In genomic region chr9:14868772-14869583, GRCh38 we compare ENCODE assay signal across 1 cellular context.
TF ChIP-seq lines count a peak whose summit lies in the region.

No MANE protein-coding gene starts in this region.

TF ChIP-seq in HepG2, 621 proteins besides CTCF, POLR2A, EP300 and RAD21 (continued from another document and continues in another):
- no peak for TF ChIP-seq ZUFSP (CRISPR knock-in tag; IDR thresholded peaks at IDR 0.05; ENCODE audit: borderline replicate concordance)
- peak; percentile 73 for TF ChIP-seq PPARG (CRISPR knock-in tag; conservative IDR thresholded peaks at IDR 0.05)
- TF ChIP-seq HES4 (CRISPR knock-in tag; IDR thresholded peaks at IDR 0.05; ENCODE audit: borderline replicate concordance): no peak
- TF ChIP-seq SIN3A (IDR thresholded peaks at IDR 0.05; ENCODE audit: borderline replicate concordance, low read depth, low read length): no peak
- no peak for TF ChIP-seq DZIP1 (CRISPR knock-in tag; IDR thresholded peaks at IDR 0.05)
- TF ChIP-seq, protein P1, sequence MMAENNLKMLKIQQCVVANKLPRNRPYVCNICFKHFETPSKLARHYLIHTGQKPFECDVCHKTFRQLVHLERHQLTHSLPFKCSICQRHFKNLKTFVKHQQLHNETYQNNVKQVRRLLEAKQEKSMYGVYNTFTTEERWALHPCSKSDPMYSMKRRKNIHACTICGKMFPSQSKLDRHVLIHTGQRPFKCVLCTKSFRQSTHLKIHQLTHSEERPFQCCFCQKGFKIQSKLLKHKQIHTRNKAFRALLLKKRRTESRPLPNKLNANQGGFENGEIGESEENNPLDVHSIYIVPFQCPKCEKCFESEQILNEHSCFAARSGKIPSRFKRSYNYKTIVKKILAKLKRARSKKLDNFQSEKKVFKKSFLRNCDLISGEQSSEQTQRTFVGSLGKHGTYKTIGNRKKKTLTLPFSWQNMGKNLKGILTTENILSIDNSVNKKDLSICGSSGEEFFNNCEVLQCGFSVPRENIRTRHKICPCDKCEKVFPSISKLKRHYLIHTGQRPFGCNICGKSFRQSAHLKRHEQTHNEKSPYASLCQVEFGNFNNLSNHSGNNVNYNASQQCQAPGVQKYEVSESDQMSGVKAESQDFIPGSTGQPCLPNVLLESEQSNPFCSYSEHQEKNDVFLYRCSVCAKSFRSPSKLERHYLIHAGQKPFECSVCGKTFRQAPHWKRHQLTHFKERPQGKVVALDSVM (CRISPR knock-in tag; IDR thresholded peaks at IDR 0.05): no peak
- TF ChIP-seq RNF2 (conservative IDR thresholded peaks at IDR 0.05; ENCODE audit: low read depth): no peak
- TF ChIP-seq, protein P2, sequence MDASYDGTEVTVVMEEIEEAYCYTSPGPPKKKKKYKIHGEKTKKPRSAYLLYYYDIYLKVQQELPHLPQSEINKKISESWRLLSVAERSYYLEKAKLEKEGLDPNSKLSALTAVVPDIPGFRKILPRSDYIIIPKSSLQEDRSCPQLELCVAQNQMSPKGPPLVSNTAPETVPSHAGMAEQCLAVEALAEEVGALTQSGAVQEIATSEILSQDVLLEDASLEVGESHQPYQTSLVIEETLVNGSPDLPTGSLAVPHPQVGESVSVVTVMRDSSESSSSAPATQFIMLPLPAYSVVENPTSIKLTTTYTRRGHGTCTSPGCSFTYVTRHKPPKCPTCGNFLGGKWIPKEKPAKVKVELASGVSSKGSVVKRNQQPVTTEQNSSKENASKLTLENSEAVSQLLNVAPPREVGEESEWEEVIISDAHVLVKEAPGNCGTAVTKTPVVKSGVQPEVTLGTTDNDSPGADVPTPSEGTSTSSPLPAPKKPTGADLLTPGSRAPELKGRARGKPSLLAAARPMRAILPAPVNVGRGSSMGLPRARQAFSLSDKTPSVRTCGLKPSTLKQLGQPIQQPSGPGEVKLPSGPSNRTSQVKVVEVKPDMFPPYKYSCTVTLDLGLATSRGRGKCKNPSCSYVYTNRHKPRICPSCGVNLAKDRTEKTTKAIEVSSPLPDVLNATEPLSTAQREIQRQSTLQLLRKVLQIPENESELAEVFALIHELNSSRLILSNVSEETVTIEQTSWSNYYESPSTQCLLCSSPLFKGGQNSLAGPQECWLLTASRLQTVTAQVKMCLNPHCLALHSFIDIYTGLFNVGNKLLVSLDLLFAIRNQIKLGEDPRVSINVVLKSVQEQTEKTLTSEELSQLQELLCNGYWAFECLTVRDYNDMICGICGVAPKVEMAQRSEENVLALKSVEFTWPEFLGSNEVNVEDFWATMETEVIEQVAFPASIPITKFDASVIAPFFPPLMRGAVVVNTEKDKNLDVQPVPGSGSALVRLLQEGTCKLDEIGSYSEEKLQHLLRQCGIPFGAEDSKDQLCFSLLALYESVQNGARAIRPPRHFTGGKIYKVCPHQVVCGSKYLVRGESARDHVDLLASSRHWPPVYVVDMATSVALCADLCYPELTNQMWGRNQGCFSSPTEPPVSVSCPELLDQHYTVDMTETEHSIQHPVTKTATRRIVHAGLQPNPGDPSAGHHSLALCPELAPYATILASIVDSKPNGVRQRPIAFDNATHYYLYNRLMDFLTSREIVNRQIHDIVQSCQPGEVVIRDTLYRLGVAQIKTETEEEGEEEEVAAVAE (CRISPR knock-in tag; IDR thresholded peaks at IDR 0.05; ENCODE audit: borderline replicate concordance): peak; percentile 15; the same call in 1 of the 2 replicates
- TF ChIP-seq ZNF589 (CRISPR knock-in tag; conservative IDR thresholded peaks at IDR 0.05): no peak
- TF ChIP-seq JDP2 (CRISPR knock-in tag; IDR thresholded peaks at IDR 0.05; ENCODE audit: borderline replicate concordance): no peak
- TF ChIP-seq, protein P3, sequence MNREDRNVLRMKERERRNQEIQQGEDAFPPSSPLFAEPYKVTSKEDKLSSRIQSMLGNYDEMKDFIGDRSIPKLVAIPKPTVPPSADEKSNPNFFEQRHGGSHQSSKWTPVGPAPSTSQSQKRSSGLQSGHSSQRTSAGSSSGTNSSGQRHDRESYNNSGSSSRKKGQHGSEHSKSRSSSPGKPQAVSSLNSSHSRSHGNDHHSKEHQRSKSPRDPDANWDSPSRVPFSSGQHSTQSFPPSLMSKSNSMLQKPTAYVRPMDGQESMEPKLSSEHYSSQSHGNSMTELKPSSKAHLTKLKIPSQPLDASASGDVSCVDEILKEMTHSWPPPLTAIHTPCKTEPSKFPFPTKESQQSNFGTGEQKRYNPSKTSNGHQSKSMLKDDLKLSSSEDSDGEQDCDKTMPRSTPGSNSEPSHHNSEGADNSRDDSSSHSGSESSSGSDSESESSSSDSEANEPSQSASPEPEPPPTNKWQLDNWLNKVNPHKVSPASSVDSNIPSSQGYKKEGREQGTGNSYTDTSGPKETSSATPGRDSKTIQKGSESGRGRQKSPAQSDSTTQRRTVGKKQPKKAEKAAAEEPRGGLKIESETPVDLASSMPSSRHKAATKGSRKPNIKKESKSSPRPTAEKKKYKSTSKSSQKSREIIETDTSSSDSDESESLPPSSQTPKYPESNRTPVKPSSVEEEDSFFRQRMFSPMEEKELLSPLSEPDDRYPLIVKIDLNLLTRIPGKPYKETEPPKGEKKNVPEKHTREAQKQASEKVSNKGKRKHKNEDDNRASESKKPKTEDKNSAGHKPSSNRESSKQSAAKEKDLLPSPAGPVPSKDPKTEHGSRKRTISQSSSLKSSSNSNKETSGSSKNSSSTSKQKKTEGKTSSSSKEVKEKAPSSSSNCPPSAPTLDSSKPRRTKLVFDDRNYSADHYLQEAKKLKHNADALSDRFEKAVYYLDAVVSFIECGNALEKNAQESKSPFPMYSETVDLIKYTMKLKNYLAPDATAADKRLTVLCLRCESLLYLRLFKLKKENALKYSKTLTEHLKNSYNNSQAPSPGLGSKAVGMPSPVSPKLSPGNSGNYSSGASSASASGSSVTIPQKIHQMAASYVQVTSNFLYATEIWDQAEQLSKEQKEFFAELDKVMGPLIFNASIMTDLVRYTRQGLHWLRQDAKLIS (CRISPR knock-in tag; IDR thresholded peaks at IDR 0.05): no peak
- peak; percentile 35; the same call in 1 of the 2 replicates for TF ChIP-seq SPEN (CRISPR knock-in tag; IDR thresholded peaks at IDR 0.05; ENCODE audit: low read depth)
- no peak for TF ChIP-seq ZNF18 (CRISPR knock-in tag; IDR thresholded peaks at IDR 0.05; ENCODE audit: insufficient replicate concordance)
- TF ChIP-seq RORA (CRISPR knock-in tag; IDR thresholded peaks at IDR 0.05): no peak
- TF ChIP-seq PCBP1 (IDR thresholded peaks at IDR 0.05; ENCODE audit: borderline replicate concordance, low read depth, low read length): no peak
- TF ChIP-seq RARG (CRISPR knock-in tag; IDR thresholded peaks at IDR 0.05; ENCODE audit: low read depth): no peak
- TF ChIP-seq TEAD2 (CRISPR knock-in tag; IDR thresholded peaks at IDR 0.05): no peak
- TF ChIP-seq NCOA5 (CRISPR knock-in tag; IDR thresholded peaks at IDR 0.05): no peak
- no peak for TF ChIP-seq ZNF800 (CRISPR knock-in tag; IDR thresholded peaks at IDR 0.05)
- TF ChIP-seq ISL2 (CRISPR knock-in tag; IDR thresholded peaks at IDR 0.05): peak; percentile 93
- no peak for TF ChIP-seq RELA (CRISPR knock-in tag; IDR thresholded peaks at IDR 0.05)
- TF ChIP-seq ZNF503 (CRISPR knock-in tag; IDR thresholded peaks at IDR 0.05): no peak
- no peak for TF ChIP-seq SUZ12 (IDR thresholded peaks at IDR 0.05; ENCODE audit: low read depth, low read length)
- TF ChIP-seq, protein P4, sequence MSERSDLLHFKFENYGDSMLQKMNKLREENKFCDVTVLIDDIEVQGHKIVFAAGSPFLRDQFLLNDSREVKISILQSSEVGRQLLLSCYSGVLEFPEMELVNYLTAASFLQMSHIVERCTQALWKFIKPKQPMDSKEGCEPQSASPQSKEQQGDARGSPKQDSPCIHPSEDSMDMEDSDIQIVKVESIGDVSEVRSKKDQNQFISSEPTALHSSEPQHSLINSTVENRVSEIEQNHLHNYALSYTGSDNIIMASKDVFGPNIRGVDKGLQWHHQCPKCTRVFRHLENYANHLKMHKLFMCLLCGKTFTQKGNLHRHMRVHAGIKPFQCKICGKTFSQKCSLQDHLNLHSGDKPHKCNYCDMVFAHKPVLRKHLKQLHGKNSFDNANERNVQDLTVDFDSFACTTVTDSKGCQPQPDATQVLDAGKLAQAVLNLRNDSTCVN (CRISPR knock-in tag; IDR thresholded peaks at IDR 0.05; ENCODE audit: borderline replicate concordance): no peak
- TF ChIP-seq MTF1 (CRISPR knock-in tag; IDR thresholded peaks at IDR 0.05): no peak
- TF ChIP-seq ZBTB38 (CRISPR knock-in tag; IDR thresholded peaks at IDR 0.05): no peak; the same call in 1 of the 2 replicates
- no peak for TF ChIP-seq ZNF761 (CRISPR knock-in tag; conservative IDR thresholded peaks at IDR 0.05)
- no peak for TF ChIP-seq ZNF326 (CRISPR knock-in tag; IDR thresholded peaks at IDR 0.05; ENCODE audit: borderline replicate concordance)
- no peak; the same call in 1 of the 2 replicates for TF ChIP-seq ZNF790 (CRISPR knock-in tag; IDR thresholded peaks at IDR 0.05; ENCODE audit: borderline replicate concordance)
- TF ChIP-seq ZNF670 (CRISPR knock-in tag; IDR thresholded peaks at IDR 0.05; ENCODE audit: borderline replicate concordance): no peak
- peak; percentile 61; the same call in 1 of the 2 replicates for TF ChIP-seq REPIN1 (CRISPR knock-in tag; IDR thresholded peaks at IDR 0.05; ENCODE audit: borderline replicate concordance, low read depth)
- TF ChIP-seq ZFP36L2 (CRISPR knock-in tag; IDR thresholded peaks at IDR 0.05): no peak
- TF ChIP-seq ZNF24 (IDR thresholded peaks at IDR 0.05): no peak
- no peak for TF ChIP-seq RFX3 (CRISPR knock-in tag; IDR thresholded peaks at IDR 0.05)
- 0 out of 2 replicates have a peak, but pooled peaks have one; percentile 34 for TF ChIP-seq KLF6 (CRISPR knock-in tag; IDR thresholded peaks at IDR 0.05)
- TF ChIP-seq ATRX (CRISPR knock-in tag; IDR thresholded peaks at IDR 0.05; ENCODE audit: borderline replicate concordance): no peak
- TF ChIP-seq SP1 (IDR thresholded peaks at IDR 0.05): no peak
- TF ChIP-seq SP1 (CRISPR knock-in tag; IDR thresholded peaks at IDR 0.05): no peak
- TF ChIP-seq KDM3A (CRISPR knock-in tag; IDR thresholded peaks at IDR 0.05; ENCODE audit: low read depth): no peak
